ENCODE assay signal across 18 cellular contexts in genomic region chr1:115680730-115681111, GRCh38. TPM values are rescaled to one million over a fixed set of nuclear protein-coding genes. Genes with fewer than 3 reads are reported as not detected.
DNase-seq lines count a peak whose midpoint lies in the region; ATAC-seq and TF ChIP-seq lines count a peak whose summit lies in the region.
"Had no signal": no experiment of that assay in that cellular context is flagged by ENCODE, and none has a peak within 500 bp of the region (broad histone marks: within the 10 kb centered on the region; RNA-seq: fewer than 3 reads in every experiment).

No MANE protein-coding gene starts in this region.

- H3K9me3 ChIP-seq in WERI-Rb-1 (ENCODE audit: severe bottlenecking) (no peaks in the 10 kb centered on the region), esophagus squamous epithelium (no peaks in the 10 kb centered on the region), right cardiac atrium (ENCODE audit: control insufficient read depth, low read length) (no peaks in the 10 kb centered on the region), stomach (no peaks in the 10 kb centered on the region)
- H3K9me3 ChIP-seq: BE2C had no signal

- TF ChIP-seq POLR2A in esophagus squamous epithelium (IDR thresholded peaks at IDR 0.05) (no peak), stomach (IDR thresholded peaks at IDR 0.05) (no peak)

- H3K27ac ChIP-seq in WERI-Rb-1: no peak overlapping the region
- peak overlapping the region; percentile 61 to 84 (median 78) for H3K27ac ChIP-seq in esophagus squamous epithelium
- H3K27ac ChIP-seq in right cardiac atrium (ENCODE audit: low read length): peak overlapping the region; percentile 79
- peak overlapping the region in 3 of 5 donors; percentile 35 to 78 (median 71) for H3K27ac ChIP-seq in stomach

- POLR2A ChIA-PET in activated CD8-positive, alpha-beta T cell treated with anti-CD3 and anti-CD28 coated beads for 36 hours (lab: Charles Lee): no interaction called here

- H3K36me3 ChIP-seq in WERI-Rb-1: no peaks in the 10 kb centered on the region
- peaks cover 0 to 41% (median 15%) of the 10 kb centered on the region in 3 donors for H3K36me3 ChIP-seq in esophagus squamous epithelium
- H3K36me3 ChIP-seq in stomach: peaks cover 24 to 35% (median 33%) of the 10 kb centered on the region in 4 donors
- H3K36me3 ChIP-seq: BE2C had no signal

- no peaks in the 10 kb centered on the region for H3K36me3 Mint-ChIP-seq in activated CD8-positive, alpha-beta T cell treated with anti-CD3 and anti-CD28 coated beads for 36 hours (ENCODE audit: low read depth)

- H3K4me3 ChIP-seq in WERI-Rb-1 (ENCODE audit: low read depth, low read length) (no peak overlapping the region), esophagus squamous epithelium (no peak overlapping the region), right cardiac atrium (ENCODE audit: low read length) (no peak overlapping the region), stomach (no peak overlapping the region)
- H3K4me3 ChIP-seq: GM23338 had no signal

- H3K27me3 ChIP-seq in WERI-Rb-1 (ENCODE audit: insufficient read depth, low read depth, severe bottlenecking) (no peaks in the 10 kb centered on the region), esophagus squamous epithelium (no peaks in the 10 kb centered on the region), right cardiac atrium (ENCODE audit: control insufficient read depth, insufficient read depth) (no peaks in the 10 kb centered on the region), stomach (no peaks in the 10 kb centered on the region)
- H3K27me3 ChIP-seq: BE2C had no signal

- intact Hi-C loops in esophagus squamous epithelium (cut with DNase I) (no loop called here), right cardiac atrium (cut with DNase I) (no loop called here), stomach (cut with DNase I; ENCODE audit: low total_unique reads) (no loop called here)
- intact Hi-C loops in activated CD8-positive, alpha-beta T cell treated with anti-CD3 and anti-CD28 coated beads for 36 hours (cut with micrococcal nuclease): no loop called here

- no peak overlapping the region for H3K27ac Mint-ChIP-seq in activated CD8-positive, alpha-beta T cell treated with anti-CD3 and anti-CD28 coated beads for 36 hours
- H3K27ac Mint-ChIP-seq: GM23338 had no signal

- DNase-seq in WERI-Rb-1 (peak; percentile 52), esophagus squamous epithelium (lab: John Stamatoyannopoulos, UW) (no peak), right cardiac atrium (no peak), stomach (no peak), activated gamma-delta T cell (lab: John Stamatoyannopoulos, UW) (no peak), GM10266 (ENCODE audit: extremely low spot score) (no peak), cerebellum (ENCODE audit: low spot score) (no peak)
- DNase-seq in activated CD8-positive, alpha-beta T cell treated with anti-CD3 and anti-CD28 coated beads for 36 hours: no peak
- DNase-seq: BE2C; CD4-positive, alpha-beta memory T cell; GF-D8; MV-4-11; NCI-H1436; NCI-H2081; NCI-H524 treated with DMSO at 0.1 percent for 48 hours; PC-3 had no signal

- no peak for TF ChIP-seq EP300 in stomach (IDR thresholded peaks at IDR 0.05)

- peak; percentile 48 to 67 for ATAC-seq in right cardiac atrium
- ATAC-seq in activated CD8-positive, alpha-beta T cell treated with anti-CD3 and anti-CD28 coated beads for 36 hours: no peak
- ATAC-seq: GM23338, PC-3 had no signal

- H3K4me1 ChIP-seq in esophagus squamous epithelium: peaks cover 16 to 51% (median 37%) of the 10 kb centered on the region in 3 donors
- peaks cover 5% of the 10 kb centered on the region for H3K4me1 ChIP-seq in right cardiac atrium (ENCODE audit: control insufficient read depth, insufficient read depth, low read length)
- H3K4me1 ChIP-seq in stomach: peaks cover 0 to 35% (median 17%) of the 10 kb centered on the region in 4 donors
- H3K4me1 ChIP-seq: BE2C had no signal

- no peaks in the 10 kb centered on the region for H3K27me3 Mint-ChIP-seq in activated CD8-positive, alpha-beta T cell treated with anti-CD3 and anti-CD28 coated beads for 36 hours
- H3K27me3 Mint-ChIP-seq: CD4-positive, alpha-beta memory T cell had no signal

- 93 to 97% methylated on average over 5 of the region's 5 CpGs for WGBS in esophagus squamous epithelium, 2 donors
- 72% methylated on average over 5 of the region's 5 CpGs for WGBS in right cardiac atrium
- WGBS in stomach, 5 donors: 86 to 92% (median 90%) methylated on average over 5 of the region's 5 CpGs

- H3K9me3 Mint-ChIP-seq in activated CD8-positive, alpha-beta T cell treated with anti-CD3 and anti-CD28 coated beads for 36 hours: no peaks in the 10 kb centered on the region
- H3K9me3 Mint-ChIP-seq: CD4-positive, alpha-beta memory T cell; GM23338; IgD-negative memory B cell had no signal

- TF ChIP-seq CTCF in WERI-Rb-1 (IDR thresholded peaks at IDR 0.05; ENCODE audit: low read depth, low read length) (no peak), esophagus squamous epithelium (IDR thresholded peaks at IDR 0.05) (no peak), stomach (IDR thresholded peaks at IDR 0.05) (no peak), GM10266 (IDR thresholded peaks at IDR 0.05; ENCODE audit: control insufficient read depth, insufficient read depth, low read depth, missing control alignments) (no peak)
- TF ChIP-seq CTCF in activated CD8-positive, alpha-beta T cell treated with anti-CD3 and anti-CD28 coated beads for 36 hours (IDR thresholded peaks at IDR 0.05): no peak

- CTCF ChIA-PET in activated CD8-positive, alpha-beta T cell treated with anti-CD3 and anti-CD28 coated beads for 36 hours (lab: Charles Lee): interaction anchor here (1.0 kb wide), 1 partner anchor 85 kb away, joined by 3 read pairs; no protein-coding TSS in a partner anchor

- no peaks in the 10 kb centered on the region for H3K4me1 Mint-ChIP-seq in activated CD8-positive, alpha-beta T cell treated with anti-CD3 and anti-CD28 coated beads for 36 hours (ENCODE audit: low read depth)

- H3K4me3 Mint-ChIP-seq in activated CD8-positive, alpha-beta T cell treated with anti-CD3 and anti-CD28 coated beads for 36 hours: no peak overlapping the region
- H3K4me3 Mint-ChIP-seq: CD4-positive, alpha-beta memory T cell; GM23338 had no signal

RNA-seq across cellular contexts. Expression of gene VANGL1, which starts 39.0 kb away (rescaled TPM):
- total RNA-seq in esophagus squamous epithelium (10 to 100 TPM; 14.3 to 20.4 (median 17.3) TPM), right cardiac atrium (1 to 10 TPM; 6.1 to 7.5 (median 6.9) TPM), stomach (1 to 10 TPM; 3.5 to 9.4 (median 7.1) TPM), cerebellum (4.6 TPM)
- polyA plus RNA-seq in right cardiac atrium (2.2 TPM), stomach (1 to 10 TPM; 1.4 to 2.7 (median 2.4) TPM)
- 1 to 10 TPM; 1.9 to 2.7 TPM for total RNA-seq in activated CD8-positive, alpha-beta T cell treated with anti-CD3 and anti-CD28 coated beads for 36 hours
